In the genomic region with DNA sequence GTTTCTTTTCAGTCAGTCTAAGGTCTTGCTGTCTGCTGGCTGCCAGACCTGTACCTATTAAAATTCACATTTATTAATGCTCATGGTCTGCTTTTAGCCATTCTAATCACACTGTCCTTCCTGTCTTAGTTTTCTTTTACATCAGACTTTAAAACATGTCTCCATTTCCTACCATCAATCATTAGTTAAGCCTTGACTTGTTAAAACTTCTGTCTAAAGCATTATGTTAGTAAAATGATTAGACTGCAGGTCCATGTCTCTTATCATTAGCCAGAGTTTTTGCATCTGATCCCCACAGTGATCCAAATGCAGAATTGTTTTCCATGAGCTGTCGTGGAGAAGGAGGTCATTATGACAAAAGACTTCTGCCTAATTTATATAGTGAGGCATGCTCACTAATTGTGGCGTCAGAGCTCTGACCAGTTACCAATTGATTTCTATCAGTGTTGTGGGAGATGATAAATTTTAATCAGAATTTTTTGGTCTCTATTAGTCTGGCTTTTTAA, we compare ENCODE assay signal across 18 cellular contexts.
DNase-seq lines count a peak whose midpoint lies in the region; ATAC-seq and TF ChIP-seq lines count a peak whose summit lies in the region.
"Had no signal": no experiment of that assay in that cellular context is flagged by ENCODE, and none has a peak within 500 bp of the region (broad histone marks: within the 10 kb centered on the region; RNA-seq: fewer than 3 reads in every experiment).

No MANE protein-coding gene starts in this region.

- no peak for ATAC-seq in foreskin keratinocyte
- ATAC-seq in activated CD4-positive, CD25-positive, alpha-beta regulatory T cell treated with anti-CD3 and anti-CD28 coated beads, Interleukin-2, amount 50 U/mL, for 24 hours, result no peak
- ATAC-seq: CD8-positive, alpha-beta T cell had no signal

- intact Hi-C loops in activated naive CD4-positive, alpha-beta T cell treated with anti-CD3 and anti-CD28 coated beads for 36 hours (cut with micrococcal nuclease), result no loop called here

- 12% methylated on average over 2 of the region's 2 CpGs for WGBS in SK-N-SH (ENCODE audit: low lambda C conversion rate)
- no CpG with 5 or more reads among the region's 2 CpGs for WGBS in trophoblast cell (ENCODE audit: extremely low coverage, insufficient coverage, insufficient read length)

- TF ChIP-seq RAD21 in SK-N-SH (IDR thresholded peaks at IDR 0.05; ENCODE audit: low read length), result peak; percentile 14; the same call in 1 of the 2 replicates

- H4K20me1 ChIP-seq in SK-N-SH (ENCODE audit: insufficient read depth), result no peaks in the 10 kb centered on the region

- H3K4me3 ChIP-seq in BE2C (ENCODE audit: low read depth, low read length) (no peak overlapping the region), SK-N-SH (ENCODE audit: low read depth in 2 of 2, low read length in 1 of 2) (no peak overlapping the region; a peak in 1 of 4 replicates), trophoblast cell (ENCODE audit: low read depth, low read length) (no peak overlapping the region)

- H3K27ac ChIP-seq in SK-N-SH (ENCODE audit: low read depth in 2 of 2, low read length in 1 of 2) (peak overlapping the region; percentile 58 to 98), foreskin keratinocyte (peak overlapping the region; percentile 32), trophoblast cell (ENCODE audit: low read depth, low read length) (peak overlapping the region; percentile 25)
- H3K27ac ChIP-seq: HL-60 had no signal

- no peak overlapping the region for H4K12ac ChIP-seq in trophoblast cell (ENCODE audit: low read depth, low read length)

- H2BK120ac ChIP-seq in trophoblast cell (ENCODE audit: insufficient read depth, low read length, poor library complexity), result peak overlapping the region; percentile 31

- H3F3A ChIP-seq in SK-N-SH (replicated peaks; ENCODE audit: insufficient read depth), result peaks cover 24% of the 10 kb centered on the region

- CTCF ChIA-PET in SK-N-SH (lab: Yijun Ruan, JAX), result interaction anchor here (1.0 to 1.5 kb wide), 4 partner anchors 57 to 228 kb away, joined by 3 read pairs; no protein-coding TSS in a partner anchor
- CTCF ChIA-PET in activated naive CD4-positive, alpha-beta T cell treated with anti-CD3 and anti-CD28 coated beads for 36 hours (lab: Charles Lee), result no interaction called here

- H3K4me2 ChIP-seq in SK-N-SH (peak overlapping the region; percentile 31), trophoblast cell (ENCODE audit: low read length) (no peak overlapping the region)

- peak overlapping the region; percentile 61; the same call in 1 of the 2 replicates for H2AFZ ChIP-seq in SK-N-SH (ENCODE audit: low read depth)
- no peak overlapping the region for H2AFZ ChIP-seq in trophoblast cell (ENCODE audit: insufficient read depth, low read length, poor library complexity)

- H3K9me3 Mint-ChIP-seq in activated naive CD4-positive, alpha-beta T cell treated with anti-CD3 and anti-CD28 coated beads for 36 hours, result peaks cover 4% of the 10 kb centered on the region

- H3K14ac ChIP-seq in trophoblast cell (ENCODE audit: low read length), result no peak overlapping the region

- H4K8ac ChIP-seq in trophoblast cell (ENCODE audit: low read depth, low read length), result no peak overlapping the region

- H3K36me3 ChIP-seq in BE2C, result no peaks in the 10 kb centered on the region
- H3K36me3 ChIP-seq in SK-N-SH (replicated peaks in 1 of 2; ENCODE audit: control insufficient read depth in 1 of 2, insufficient read depth in 2 of 2, low read length in 1 of 2), result no peaks in the 10 kb centered on the region
- H3K36me3 ChIP-seq in trophoblast cell (ENCODE audit: control insufficient read depth in 1 of 2, insufficient read depth in 2 of 2, low read length in 2 of 2), result no peaks in the 10 kb centered on the region

- H3K4me1 Mint-ChIP-seq in activated naive CD4-positive, alpha-beta T cell treated with anti-CD3 and anti-CD28 coated beads for 36 hours (ENCODE audit: low read depth), result no peaks in the 10 kb centered on the region
- H3K4me1 Mint-ChIP-seq: IgD-negative memory B cell had no signal

- H2BK5ac ChIP-seq in trophoblast cell (ENCODE audit: low read depth, low read length, poor library complexity), result no peak overlapping the region

- no peak overlapping the region for H3K9ac ChIP-seq in SK-N-SH
- no peak overlapping the region for H3K9ac ChIP-seq in trophoblast cell (ENCODE audit: low read length)

- TF ChIP-seq EP300 in SK-N-SH (IDR thresholded peaks at IDR 0.05; ENCODE audit: borderline replicate concordance in 1 of 2, low read depth in 1 of 2, low read length in 1 of 2), result peak in 1 of 2 experiments; percentile 73; a peak in 2 of 4 replicates

- H3K9me2 ChIP-seq in SK-N-SH, result no peaks in the 10 kb centered on the region

- H3K9me3 ChIP-seq in BE2C (no peaks in the 10 kb centered on the region), SK-N-SH (no peaks in the 10 kb centered on the region), trophoblast cell (ENCODE audit: insufficient read depth, low read depth, low read length) (no peaks in the 10 kb centered on the region)

- H3K4me1 ChIP-seq in BE2C, result peaks cover 11% of the 10 kb centered on the region
- H3K4me1 ChIP-seq in SK-N-SH (ENCODE audit: control insufficient read depth in 1 of 2, insufficient read depth in 2 of 2, low read depth in 1 of 2, low read length in 1 of 2), result peaks cover 19 to 30% of the 10 kb centered on the region in 2 experiments; a peak in 3 of 4 replicates
- peaks cover 24% of the 10 kb centered on the region for H3K4me1 ChIP-seq in foreskin keratinocyte
- H3K4me1 ChIP-seq in trophoblast cell (ENCODE audit: control insufficient read depth in 1 of 2, insufficient read depth in 2 of 2, low read length in 2 of 2), result peaks cover 3 to 8% of the 10 kb centered on the region in 2 experiments

- POLR2A ChIA-PET in SK-N-SH (lab: Yijun Ruan, JAX), result interaction anchor here (1.1 kb wide), 1 partner anchor 227 kb away, joined by 5 read pairs; the partner anchor contains the start of gene DKK1

- no peak overlapping the region for H3K18ac ChIP-seq in trophoblast cell (ENCODE audit: low read length)

- H3K36me3 Mint-ChIP-seq in activated naive CD4-positive, alpha-beta T cell treated with anti-CD3 and anti-CD28 coated beads for 36 hours (ENCODE audit: low read depth), result no peaks in the 10 kb centered on the region
- H3K36me3 Mint-ChIP-seq: CD8-positive, alpha-beta T cell; IgD-negative memory B cell had no signal

- no peak overlapping the region for H2BK12ac ChIP-seq in trophoblast cell (ENCODE audit: low read length)

- peaks cover 2% of the 10 kb centered on the region for H3K79me1 ChIP-seq in trophoblast cell (ENCODE audit: low read length)

- TF ChIP-seq CTCF in BE2C (IDR thresholded peaks at IDR 0.05; ENCODE audit: low read depth, low read length), result no peak
- no peak for TF ChIP-seq CTCF in SK-N-SH (IDR thresholded peaks at IDR 0.05)
- no peak for TF ChIP-seq CTCF in foreskin keratinocyte (conservative IDR thresholded peaks at IDR 0.05)

- H4K91ac ChIP-seq in trophoblast cell (ENCODE audit: low read depth, low read length), result no peak overlapping the region

- H3K4ac ChIP-seq in trophoblast cell (ENCODE audit: low read depth, low read length), result no peak overlapping the region

- H3K23ac ChIP-seq in trophoblast cell (ENCODE audit: low read length), result no peak overlapping the region

- H3K27me3 Mint-ChIP-seq in activated naive CD4-positive, alpha-beta T cell treated with anti-CD3 and anti-CD28 coated beads for 36 hours (ENCODE audit: low read depth), result no peaks in the 10 kb centered on the region
- H3K27me3 Mint-ChIP-seq: IgD-negative memory B cell had no signal

- peak; percentile 13 for DNase-seq in BE2C
- DNase-seq in SK-N-SH, result peak; percentile 10
- DNase-seq in foreskin keratinocyte, result no peak
- DNase-seq in trophoblast cell, result no peak
- no peak for DNase-seq in dedifferentiated amniotic fluid mesenchymal stem cell (ENCODE audit: extremely low spot score)
- no peak for DNase-seq in activated naive CD4-positive, alpha-beta T cell (lab: John Stamatoyannopoulos, UW)
- DNase-seq in activated naive CD4-positive, alpha-beta T cell treated with anti-CD3 and anti-CD28 coated beads for 36 hours, result no peak
- DNase-seq: CD8-positive, alpha-beta T cell; DMS79; Kasumi-1; NCI-H1105; NCI-H1694 treated with DMSO at 0.1 percent for 48 hours; NCI-H69; NK-92 treated with Interleukin-12 subunit alpha and Interleukin-12 subunit beta, amount 100 ng/mL, for 24 hours; RPMI8226 had no signal

- no peak overlapping the region for H2AK5ac ChIP-seq in trophoblast cell (ENCODE audit: low read length)

- no peaks in the 10 kb centered on the region for H3K27me3 ChIP-seq in BE2C
- H3K27me3 ChIP-seq in SK-N-SH (ENCODE audit: insufficient read depth), result no peaks in the 10 kb centered on the region
- H3K27me3 ChIP-seq in foreskin keratinocyte, result no peaks in the 10 kb centered on the region
- H3K27me3 ChIP-seq in trophoblast cell (ENCODE audit: insufficient read depth, low read length), result no peaks in the 10 kb centered on the region

- no peak overlapping the region for H3K4me3 Mint-ChIP-seq in activated naive CD4-positive, alpha-beta T cell treated with anti-CD3 and anti-CD28 coated beads for 36 hours
- H3K4me3 Mint-ChIP-seq: CD8-positive, alpha-beta T cell; IgD-negative memory B cell had no signal

- H3K79me2 ChIP-seq in SK-N-SH (ENCODE audit: insufficient read depth), result no peaks in the 10 kb centered on the region
- no peaks in the 10 kb centered on the region for H3K79me2 ChIP-seq in trophoblast cell (ENCODE audit: control insufficient read depth, insufficient read depth, low read length, poor library complexity)

- no peak overlapping the region for H3K27ac Mint-ChIP-seq in activated naive CD4-positive, alpha-beta T cell treated with anti-CD3 and anti-CD28 coated beads for 36 hours
- H3K27ac Mint-ChIP-seq: CD8-positive, alpha-beta T cell; IgD-negative memory B cell had no signal

TF ChIP-seq in SK-N-SH, 30 proteins besides CTCF, POLR2A, EP300 and RAD21:
- 0 out of 2 replicates have a peak, but pooled peaks have one; percentile 8 for TF ChIP-seq TEAD4 (IDR thresholded peaks at IDR 0.05; ENCODE audit: borderline replicate concordance, insufficient read depth)
- no peak for TF ChIP-seq CHD2 (IDR thresholded peaks at IDR 0.05; ENCODE audit: low read length, partially characterized antibody)
- peak; percentile 23; the same call in 1 of the 2 replicates for TF ChIP-seq PBX3 (IDR thresholded peaks at IDR 0.05)
TF ChIP-seq in SK-N-SH: peak in this region for 2.

Comparison
In these comparisons a context has a peak if more than half of its experiments do, and no peak if none do; other contexts are left out.
1. DNase-seq: peak in BE2C (single experiment) and SK-N-SH (single experiment); none in foreskin keratinocyte (0 of 2), trophoblast cell (0 of 2), dedifferentiated amniotic fluid mesenchymal stem cell (single experiment), activated naive CD4-positive, alpha-beta T cell (0 of 4) and activated naive CD4-positive, alpha-beta T cell treated with anti-CD3 and anti-CD28 coated beads for 36 hours (single experiment).
2. H3K27ac ChIP-seq: peak in every context shown above with its lines; median percentile 78 in SK-N-SH; 32 in foreskin keratinocyte; 25 in trophoblast cell.